1 cellular context compared by ENCODE assay signal in the genomic region with DNA sequence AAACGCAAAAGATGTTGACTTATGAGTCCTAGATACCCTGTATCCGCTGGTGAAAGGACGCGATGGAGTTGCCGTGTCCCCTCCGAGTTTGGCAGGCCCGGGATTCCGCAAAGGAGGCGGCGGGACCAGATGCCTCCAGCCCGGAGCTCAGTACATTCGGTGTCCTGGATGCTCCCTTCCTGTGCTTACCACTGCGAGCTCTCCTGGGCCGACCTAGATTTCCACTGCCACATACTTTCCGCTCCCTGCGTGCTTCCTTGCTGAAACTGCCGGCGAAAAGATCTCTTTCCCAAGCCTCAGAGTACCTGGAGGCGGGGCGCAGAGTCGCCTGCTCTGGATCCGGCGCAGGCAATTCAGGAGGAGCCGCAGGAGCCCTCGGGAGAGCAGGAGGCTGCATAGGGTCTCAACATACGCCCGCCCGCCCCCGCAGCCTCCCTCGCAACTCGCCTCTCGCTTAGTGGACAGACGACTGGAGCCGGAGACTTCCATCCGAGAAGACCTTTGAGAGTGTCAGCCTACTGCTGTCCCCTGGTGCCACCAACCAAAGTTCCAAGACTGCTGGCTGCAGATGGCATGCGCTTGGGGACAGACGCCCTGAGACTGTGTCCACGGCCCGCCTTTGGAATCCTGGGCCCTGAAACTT.
TF ChIP-seq lines count a peak whose summit lies in the region.

No MANE protein-coding gene starts in this region.

TF ChIP-seq in H1, 55 proteins besides CTCF, POLR2A, EP300 and RAD21 (continued from another document):
- TF ChIP-seq SUZ12 (IDR thresholded peaks at IDR 0.05; ENCODE audit: low read length) (peak; percentile 98), EZH2 (IDR thresholded peaks at IDR 0.05; ENCODE audit: low read depth, low read length, severe bottlenecking) (peak; percentile 92), NANOG (IDR thresholded peaks at IDR 0.05; ENCODE audit: insufficient read depth, low read depth, low read length, poor library complexity, severe bottlenecking) (no peak), RFX5 (IDR thresholded peaks at IDR 0.05; ENCODE audit: borderline replicate concordance, low read depth, low read length) (no peak), CBX5 (IDR thresholded peaks at IDR 0.05; ENCODE audit: low read depth, low read length) (no peak), ZNF274 (IDR thresholded peaks at IDR 0.05; ENCODE audit: borderline replicate concordance, extremely low read depth, low read length) (no peak), CHD2 (IDR thresholded peaks at IDR 0.05; ENCODE audit: low read length) (no peak), JUN (IDR thresholded peaks at IDR 0.05; ENCODE audit: low read depth, low read length) (no peak)
